In the genomic region with DNA sequence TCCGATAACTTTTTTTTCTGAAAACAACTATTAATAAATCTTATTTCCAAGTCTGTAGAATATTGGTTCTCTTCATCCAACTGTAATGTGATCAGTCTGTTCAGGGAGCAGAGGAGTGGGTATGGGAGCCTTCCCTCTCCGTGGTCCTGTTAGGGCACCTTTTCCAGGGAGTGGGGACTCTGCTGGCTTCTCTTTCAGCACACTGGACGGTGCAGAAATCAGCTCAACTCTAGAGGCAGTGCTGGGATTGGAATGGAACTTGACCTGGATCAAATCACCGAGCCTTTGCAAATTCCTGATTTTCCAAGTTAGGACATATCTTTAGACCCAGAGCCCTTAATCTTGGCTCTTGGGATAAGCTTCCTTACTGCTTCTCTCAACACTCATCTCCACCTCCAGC, we compare ENCODE assay signal across 21 cellular contexts.
A peak's percentile ranks its signal among the peaks of the same experiment; 100 is the strongest.
DNase-seq lines count a peak whose midpoint lies in the region; ATAC-seq, FAIRE-seq and TF ChIP-seq lines count a peak whose summit lies in the region.
"Had no signal": no experiment of that assay in that cellular context is flagged by ENCODE, and none has a peak within 500 bp of the region (broad histone marks: within the 10 kb centered on the region; RNA-seq: fewer than 3 reads in every experiment).

No MANE protein-coding gene starts in this region.

- H2BK20ac ChIP-seq in IMR-90 (ENCODE audit: low read depth, low read length) = peak overlapping the region; percentile 79

- no peaks in the 10 kb centered on the region for H3K79me1 ChIP-seq in IMR-90 (ENCODE audit: low read depth in 1 of 2, low read length in 2 of 2)
- H3K79me1 ChIP-seq in neuronal stem cell (ENCODE audit: low read depth, low read length) = no peaks in the 10 kb centered on the region

- H4K5ac ChIP-seq in IMR-90 (ENCODE audit: low read depth, low read length) = no peak overlapping the region; the same call in 1 of the 2 replicates

- peak overlapping the region; percentile 26 for H3K4ac ChIP-seq in IMR-90 (ENCODE audit: low read depth, low read length)
- H3K4ac ChIP-seq in neuronal stem cell (ENCODE audit: low read length) = no peak overlapping the region

- H3K9me3 Mint-ChIP-seq in activated T-cell treated with anti-CD3 and anti-CD28 coated beads, Interleukin-2, amount 50 U/mL, for 72 hours = peaks cover 2 to 3% of the 10 kb centered on the region in 2 donors

- H4K20me1 ChIP-seq in IMR-90 (ENCODE audit: insufficient read depth, low read length) = no peaks in the 10 kb centered on the region

- no peak for TF ChIP-seq CTCF in IMR-90 (conservative IDR thresholded peaks at IDR 0.05; ENCODE audit: low read depth, low read length)

- H3K4me3 Mint-ChIP-seq in activated T-cell treated with anti-CD3 and anti-CD28 coated beads, Interleukin-2, amount 50 U/mL, for 72 hours = no peak overlapping the region

- H4K91ac ChIP-seq in IMR-90 (ENCODE audit: insufficient read depth, low read depth, low read length) (peak overlapping the region; percentile 57; the same call in 1 of the 2 replicates), neuronal stem cell (ENCODE audit: low read depth, low read length, poor library complexity) (no peak overlapping the region)

- DNase-seq in EH (ENCODE audit: low read depth) (peak; percentile 25), IMR-90 (no peak), kidney tubule cell (ENCODE audit: low spot score) (peak; percentile 8), neuronal stem cell (ENCODE audit: low spot score) (no peak), H54 (ENCODE audit: insufficient read length, low spot score) (no peak), LoVo (ENCODE audit: low spot score) (no peak)
- DNase-seq in activated T-cell treated with anti-CD3 and anti-CD28 coated beads, Interleukin-2, amount 50 U/mL, for 72 hours = no peak
- DNase-seq: DMS53; EL; Karpas-422; NCI-H1694; NCI-H2081; NCI-H2171; NCI-H345; NCI-H524; NCI-H774; NK-92 treated with Interleukin-12 subunit alpha and Interleukin-12 subunit beta, amount 100 ng/mL, for 24 hours had no signal

- no TSS peak for BruUV-seq in IMR-90 (replicated peaks; lab: Mats Ljungman, UMichigan)

- no peak overlapping the region for H3K14ac ChIP-seq in IMR-90 (replicated peaks; ENCODE audit: low read depth, low read length)
- no peak overlapping the region for H3K14ac ChIP-seq in neuronal stem cell (ENCODE audit: low read length)

- H3K36me3 Mint-ChIP-seq in activated T-cell treated with anti-CD3 and anti-CD28 coated beads, Interleukin-2, amount 50 U/mL, for 72 hours (ENCODE audit: insufficient read depth in 2 of 2) = no peaks in the 10 kb centered on the region

- no CpG with 5 or more reads among the region's 4 CpGs for WGBS in IMR-90 (ENCODE audit: extremely low coverage in 2 of 2, insufficient read length in 1 of 2), 2 experiments
- no CpG with 5 or more reads among the region's 4 CpGs for WGBS in neuronal stem cell (ENCODE audit: extremely low coverage in 2 of 2, insufficient read length in 2 of 2, insufficient replicate concordance in 1 of 2), 2 donors

- peak overlapping the region; percentile 24 for H2BK5ac ChIP-seq in IMR-90 (ENCODE audit: low read depth, low read length, poor library complexity, severe bottlenecking)
- H2BK5ac ChIP-seq in neuronal stem cell (ENCODE audit: low read length) = no peak overlapping the region

- CTCF ChIA-PET in IMR-90 (lab: Yijun Ruan, JAX) = no interaction called here

- intact Hi-C loops in IMR-90 (cut with micrococcal nuclease) = loop anchor here (5.0 to 10.0 kb wide), 4 partner anchors 476 to 1274 kb away; no protein-coding TSS in a partner anchor

- H3K4me1 Mint-ChIP-seq in activated T-cell treated with anti-CD3 and anti-CD28 coated beads, Interleukin-2, amount 50 U/mL, for 72 hours (ENCODE audit: low read depth) = no peaks in the 10 kb centered on the region

- peak overlapping the region; percentile 29; the same call in 1 of the 2 replicates for H2AK5ac ChIP-seq in IMR-90 (ENCODE audit: low read depth, low read length)
- no peak overlapping the region for H2AK5ac ChIP-seq in neuronal stem cell (ENCODE audit: low read depth, low read length)

- no peaks in the 10 kb centered on the region for H3K27me3 Mint-ChIP-seq in activated T-cell treated with anti-CD3 and anti-CD28 coated beads, Interleukin-2, amount 50 U/mL, for 72 hours (ENCODE audit: low read depth)

- H3K27me3 ChIP-seq in IMR-90 (ENCODE audit: control insufficient read depth, insufficient read depth, low read length) (no peaks in the 10 kb centered on the region), neuronal stem cell (ENCODE audit: control insufficient read depth in 3 of 3, insufficient read depth in 3 of 3, low read depth in 1 of 3, low read length in 3 of 3) (no peaks in the 10 kb centered on the region)

- no peak overlapping the region for H3K56ac ChIP-seq in IMR-90 (ENCODE audit: extremely low read depth, insufficient read depth, low read length)

- H2BK120ac ChIP-seq in IMR-90 (ENCODE audit: low read depth, low read length) (peak overlapping the region; percentile 77), neuronal stem cell (ENCODE audit: low read depth, low read length) (no peak overlapping the region)

- H3K27ac ChIP-seq in IMR-90 (ENCODE audit: insufficient read depth, low read length) (no peak overlapping the region), neuronal stem cell (replicated peaks; ENCODE audit: low read length) (no peak overlapping the region)
- H3K27ac ChIP-seq: C4-2B, RWPE1 had no signal

- H3K36me3 ChIP-seq in IMR-90 (ENCODE audit: control insufficient read depth, insufficient read depth, low read length) (no peaks in the 10 kb centered on the region), neuronal stem cell (replicated peaks in 1 of 2; ENCODE audit: control insufficient read depth in 2 of 2, insufficient read depth in 2 of 2, low read length in 2 of 2) (no peaks in the 10 kb centered on the region)

- H3K4me3 ChIP-seq in IMR-90 (ENCODE audit: insufficient read depth, low read depth, low read length) (no peak overlapping the region), neuronal stem cell (ENCODE audit: low read length in 2 of 2) (no peak overlapping the region)

- no peak for TF ChIP-seq RAD21 in IMR-90 (IDR thresholded peaks at IDR 0.05; ENCODE audit: low read length)

- H4K8ac ChIP-seq in IMR-90 (ENCODE audit: low read depth in 2 of 2, low read length in 2 of 2) (0 out of 4 replicates have a peak overlapping the region, but pooled peaks of 1 of the 2 experiments have one; percentile 29), neuronal stem cell (ENCODE audit: low read depth, low read length) (no peak overlapping the region)

- H3K18ac ChIP-seq in IMR-90 (ENCODE audit: low read depth, low read length) (peak overlapping the region; percentile 20; the same call in 1 of the 2 replicates), neuronal stem cell (ENCODE audit: low read length) (peak overlapping the region; percentile 88)

- H3K4me1 ChIP-seq in IMR-90 (ENCODE audit: control insufficient read depth, insufficient read depth, low read length) (peaks cover 18% of the 10 kb centered on the region), neuronal stem cell (ENCODE audit: control insufficient read depth in 2 of 2, insufficient read depth in 1 of 2, low read depth in 1 of 2, low read length in 2 of 2) (peaks cover 8 to 19% of the 10 kb centered on the region in 2 donors)

- dilution Hi-C loops in IMR-90 (cut with HindIII; ENCODE audit: low sequenced_read_pairs, unreplicated experiment) = no loop called here

- H2BK15ac ChIP-seq in IMR-90 (ENCODE audit: low read depth, low read length) = peak overlapping the region; percentile 67; the same call in 1 of the 3 replicates
- peak overlapping the region; percentile 22 for H2BK15ac ChIP-seq in neuronal stem cell (ENCODE audit: low read length)

- H3K9ac ChIP-seq in IMR-90 (ENCODE audit: low read depth, low read length) (no peak overlapping the region), neuronal stem cell (ENCODE audit: low read depth, low read length, poor library complexity) (no peak overlapping the region)

- H3K27ac Mint-ChIP-seq in activated T-cell treated with anti-CD3 and anti-CD28 coated beads, Interleukin-2, amount 50 U/mL, for 72 hours = no peak overlapping the region

- in situ Hi-C loops in IMR-90 (cut with MboI; ENCODE audit: low sequenced_read_pairs) = no loop called here

- H3K9me1 ChIP-seq in IMR-90 (ENCODE audit: insufficient read depth, low read length) = peaks cover 12% of the 10 kb centered on the region

- H2AFZ ChIP-seq in IMR-90 (replicated peaks; ENCODE audit: low read length, poor library complexity) (no peak overlapping the region), neuronal stem cell (ENCODE audit: low read length) (no peak overlapping the region)

- H3K4me2 ChIP-seq in IMR-90 (ENCODE audit: low read depth, low read length) (no peak overlapping the region), neuronal stem cell (ENCODE audit: insufficient read depth, low read length, poor library complexity, severe bottlenecking) (no peak overlapping the region)

- no peak for FAIRE-seq in H54 (lab: Jason Lieb, UNC)
- FAIRE-seq: A204.1, H1 had no signal

- 0 out of 2 replicates have a peak overlapping the region, but pooled peaks have one; percentile 5 for H3K23ac ChIP-seq in IMR-90 (ENCODE audit: low read depth, low read length)
- H3K23ac ChIP-seq in neuronal stem cell (ENCODE audit: low read depth, low read length, poor library complexity) = no peak overlapping the region

- TF ChIP-seq POLR2A in IMR-90 (IDR thresholded peaks at IDR 0.05; ENCODE audit: low read depth, low read length) (no peak), H54 (IDR thresholded peaks at IDR 0.05; ENCODE audit: low read depth, low read length) (no peak)

- H2BK12ac ChIP-seq in neuronal stem cell (ENCODE audit: low read length) = no peak overlapping the region

- ATAC-seq in IMR-90 (ENCODE audit: low read depth) = no peak
- ATAC-seq in activated T-cell treated with anti-CD3 and anti-CD28 coated beads, Interleukin-2, amount 50 U/mL, for 72 hours (replicated peaks in 1 of 2) = no peak

- POLR2A ChIA-PET in IMR-90 (lab: Charles Lee; ENCODE audit: unreplicated experiment) = no interaction called here

- no peaks in the 10 kb centered on the region for H3K9me3 ChIP-seq in IMR-90 (ENCODE audit: control insufficient read depth, insufficient read depth, low read length)
- no peaks in the 10 kb centered on the region for H3K9me3 ChIP-seq in neuronal stem cell (replicated peaks in 1 of 2; ENCODE audit: control insufficient read depth in 2 of 2, insufficient read depth in 1 of 2, low read depth in 1 of 2, low read length in 2 of 2)

- no peak overlapping the region for H2AK9ac ChIP-seq in IMR-90 (replicated peaks; ENCODE audit: low read depth, low read length, poor library complexity)

TF ChIP-seq in IMR-90, 13 proteins besides CTCF, POLR2A, EP300 and RAD21 (continues in another document):
- TF ChIP-seq FOS (IDR thresholded peaks at IDR 0.05; ENCODE audit: low read depth, low read length) (no peak), RCOR1 (IDR thresholded peaks at IDR 0.05; ENCODE audit: insufficient replicate concordance, low read length) (no peak), CHD1 (IDR thresholded peaks at IDR 0.05; ENCODE audit: low read depth, low read length) (no peak), NFE2L2 (IDR thresholded peaks at IDR 0.05; ENCODE audit: low read depth, low read length) (no peak), SMC3 (IDR thresholded peaks at IDR 0.05; ENCODE audit: low read depth, low read length) (no peak), MAFK (IDR thresholded peaks at IDR 0.05; ENCODE audit: low read depth, low read length) (no peak), BHLHE40 (IDR thresholded peaks at IDR 0.05; ENCODE audit: low read depth, low read length) (no peak)

Comparison
In these comparisons a context has a peak if more than half of its experiments do, and no peak if none do; other contexts are left out.
1. DNase-seq: peak in EH (single experiment) and kidney tubule cell (single experiment); none in IMR-90 (single experiment), neuronal stem cell (single experiment), H54 (single experiment), activated T-cell treated with anti-CD3 and anti-CD28 coated beads, Interleukin-2, amount 50 U/mL, for 72 hours (0 of 2) and LoVo (single experiment).